Comparison of ENCODE assay signal across 8 cellular contexts in the genomic region with DNA sequence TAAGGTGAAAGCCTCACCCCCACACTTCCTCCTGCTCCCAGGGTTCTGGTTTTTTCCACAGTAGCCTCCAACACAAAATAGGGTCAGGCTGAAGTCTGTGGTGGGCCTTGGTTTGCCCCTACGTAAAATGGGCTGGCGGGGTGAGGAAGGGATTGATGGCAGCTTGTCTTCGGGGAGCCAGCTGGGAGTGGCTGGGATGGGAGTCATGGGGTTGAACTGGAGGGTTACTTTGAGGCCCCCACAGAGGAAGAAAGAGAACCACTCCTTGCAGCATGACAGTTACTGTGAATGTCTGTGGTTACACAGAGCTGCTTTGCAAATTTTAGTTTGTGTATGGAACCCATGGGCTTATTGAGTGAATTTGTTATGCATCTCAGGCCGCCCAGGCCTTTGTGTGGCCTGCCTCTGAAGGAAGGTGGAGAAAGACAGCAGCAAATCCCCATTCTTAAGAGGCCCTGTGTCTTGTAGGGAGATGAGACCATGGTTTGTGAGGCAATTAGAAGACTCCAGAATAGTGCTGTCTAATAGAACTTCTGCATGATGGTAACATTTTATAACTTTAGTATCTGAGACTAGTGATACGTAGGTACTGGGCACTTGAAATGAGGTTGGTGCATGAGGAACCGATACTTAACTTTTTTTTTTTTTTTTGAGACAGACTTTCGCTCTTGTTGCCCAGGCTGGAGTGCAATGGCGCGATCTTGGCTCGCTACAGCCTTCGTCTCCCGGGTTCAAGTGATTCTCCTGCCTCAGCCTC. TPM values are rescaled to one million over a fixed set of nuclear protein-coding genes. Genes with fewer than 3 reads are reported as not detected.
DNase-seq lines count a peak whose midpoint lies in the region; ATAC-seq and TF ChIP-seq lines count a peak whose summit lies in the region.

No MANE protein-coding gene starts in this region.

- peaks cover 24% of the 10 kb centered on the region for H3K4me1 ChIP-seq in osteoblast (ENCODE audit: insufficient read depth, low read length)

- no peak overlapping the region for H2AFZ ChIP-seq in osteoblast (ENCODE audit: low read length)

- peaks cover 43% of the 10 kb centered on the region for H3K36me3 Mint-ChIP-seq in T-helper 2 cell treated with Interferon-gamma antibody and Interleukin-4, amounts not matched to agents 5 μg/mL and 100 μg/mL, for 36 hours (ENCODE audit: low read depth)

- peaks cover 98% of the 10 kb centered on the region for H3K79me2 ChIP-seq in osteoblast (ENCODE audit: insufficient read depth, low read length)

- no peaks in the 10 kb centered on the region for H3K27me3 ChIP-seq in osteoblast (ENCODE audit: insufficient read depth, low read length)

- H3K36me3 ChIP-seq in osteoblast (ENCODE audit: insufficient read depth, low read length) = peaks cover 66% of the 10 kb centered on the region

- no peak overlapping the region for H3K4me2 ChIP-seq in osteoblast (ENCODE audit: insufficient read depth, low read length)

- no peak overlapping the region for H3K4me3 ChIP-seq in osteoblast (ENCODE audit: insufficient read depth, low read length)

- no peaks in the 10 kb centered on the region for H3K27me3 Mint-ChIP-seq in T-helper 2 cell treated with Interferon-gamma antibody and Interleukin-4, amounts not matched to agents 5 μg/mL and 100 μg/mL, for 36 hours (ENCODE audit: low read depth)

- H3K9me3 ChIP-seq in osteoblast (ENCODE audit: low read depth, low read length) = no peaks in the 10 kb centered on the region

- peak; percentile 45 for ATAC-seq in GM19043 (IDR thresholded peaks at IDR 0.05; ENCODE audit: low read depth, unreplicated experiment)
- peak; percentile 46 for ATAC-seq in HG02798 (IDR thresholded peaks at IDR 0.05; ENCODE audit: poor library complexity, unreplicated experiment)
- ATAC-seq in esophagus mucosa = no peak

- no peak for TF ChIP-seq CTCF in osteoblast (IDR thresholded peaks at IDR 0.05; ENCODE audit: extremely low read depth, low read depth, low read length)

- H3K27ac Mint-ChIP-seq in T-helper 2 cell treated with Interferon-gamma antibody and Interleukin-4, amounts not matched to agents 5 μg/mL and 100 μg/mL, for 36 hours = peak overlapping the region; percentile 95

- no peaks in the 10 kb centered on the region for H3K9me3 Mint-ChIP-seq in T-helper 2 cell treated with Interferon-gamma antibody and Interleukin-4, amounts not matched to agents 5 μg/mL and 100 μg/mL, for 36 hours

- H3K27ac ChIP-seq in osteoblast (ENCODE audit: low read depth, low read length) = peak overlapping the region; percentile 23

- H4K20me1 ChIP-seq in osteoblast (ENCODE audit: insufficient read depth, low read length) = peaks cover 93% of the 10 kb centered on the region

- peak overlapping the region; percentile 81 for H3K4me3 Mint-ChIP-seq in T-helper 2 cell treated with Interferon-gamma antibody and Interleukin-4, amounts not matched to agents 5 μg/mL and 100 μg/mL, for 36 hours

- H3K4me1 Mint-ChIP-seq in T-helper 2 cell treated with Interferon-gamma antibody and Interleukin-4, amounts not matched to agents 5 μg/mL and 100 μg/mL, for 36 hours (ENCODE audit: low read depth) = peaks cover 60% of the 10 kb centered on the region

- DNase-seq in T-helper 2 cell treated with Interferon-gamma antibody and Interleukin-4, amounts not matched to agents 5 μg/mL and 100 μg/mL, for 36 hours (ENCODE audit: low spot score) = no peak
- DNase-seq in osteoblast (ENCODE audit: insufficient read length, low spot score, missing footprints) = peak; percentile 79
- no peak for DNase-seq in superior temporal gyrus (ENCODE audit: extremely low spot score)
- no peak for DNase-seq in cerebellar cortex (ENCODE audit: low spot score)
- DNase-seq in NCI-H1436 (lab: John Stamatoyannopoulos, UW) = no peak

RNA-seq across cellular contexts. Expression of a gene that starts 8.1 kb away (rescaled TPM):
- total RNA-seq in osteoblast (107 and 126 TPM in 2 replicates), esophagus mucosa (29.1 TPM)
